ENCODE assay signal across 2 cellular contexts in genomic region chr7:26639695-26640094, GRCh38.
TF ChIP-seq lines count a peak whose summit lies in the region.

No MANE protein-coding gene starts in this region.

TF ChIP-seq in HepG2, 621 proteins besides CTCF, POLR2A, EP300 and RAD21 (continues in another document):
- TF ChIP-seq ATM (IDR thresholded peaks at IDR 0.05; ENCODE audit: borderline replicate concordance) (peak; percentile 40; the same call in 1 of the 2 replicates), E2F1 (CRISPR knock-in tag; IDR thresholded peaks at IDR 0.05) (no peak), ZSCAN30 (CRISPR knock-in tag; IDR thresholded peaks at IDR 0.05) (no peak), YEATS2 (CRISPR knock-in tag; IDR thresholded peaks at IDR 0.05; ENCODE audit: borderline replicate concordance) (no peak), POGK (CRISPR knock-in tag; conservative IDR thresholded peaks at IDR 0.05) (no peak), ZNF557 (CRISPR knock-in tag; IDR thresholded peaks at IDR 0.05) (no peak), ATF7 (IDR thresholded peaks at IDR 0.05) (0 out of 2 replicates have a peak, but pooled peaks have one; percentile 8), ATF7 (CRISPR knock-in tag; IDR thresholded peaks at IDR 0.05) (no peak), RAD51 (IDR thresholded peaks at IDR 0.05; ENCODE audit: borderline replicate concordance) (0 out of 2 replicates have a peak, but pooled peaks have one; percentile 10), ZNF432 (CRISPR knock-in tag; IDR thresholded peaks at IDR 0.05; ENCODE audit: borderline replicate concordance) (no peak), SMAD3 (CRISPR knock-in tag; IDR thresholded peaks at IDR 0.05) (no peak), ZNF646 (CRISPR knock-in tag; IDR thresholded peaks at IDR 0.05) (peak; percentile 56; the same call in 1 of the 2 replicates), NFE2 (CRISPR knock-in tag; IDR thresholded peaks at IDR 0.05) (no peak), ZNF550 (CRISPR knock-in tag; IDR thresholded peaks at IDR 0.05; ENCODE audit: borderline replicate concordance) (no peak), ZBTB43 (CRISPR knock-in tag; conservative IDR thresholded peaks at IDR 0.05) (no peak), CREB1 (IDR thresholded peaks at IDR 0.05) (peak; percentile 49; the same call in 1 of the 2 replicates), CREB1 (CRISPR knock-in tag; IDR thresholded peaks at IDR 0.05) (no peak), RFXAP (CRISPR knock-in tag; IDR thresholded peaks at IDR 0.05; ENCODE audit: borderline replicate concordance) (no peak), ZNF282 (IDR thresholded peaks at IDR 0.05; ENCODE audit: partially characterized antibody) (peak; percentile 63)

TF ChIP-seq in GM12878, 131 proteins besides CTCF, POLR2A, EP300 and RAD21:
- TF ChIP-seq CBX3 (IDR thresholded peaks at IDR 0.05; ENCODE audit: borderline replicate concordance, low read depth) (no peak), HDGF (IDR thresholded peaks at IDR 0.05) (no peak), NR2C2 (IDR thresholded peaks at IDR 0.05; ENCODE audit: borderline replicate concordance, control insufficient read depth, insufficient read length, low read depth) (peak; percentile 14)
